ENCODE assay signal across 26 cellular contexts in genomic region chr1:46749921-46750404, GRCh38. TPM values are rescaled to one million over a fixed set of nuclear protein-coding genes. Genes with fewer than 3 reads are reported as not detected.
DNase-seq lines count a peak whose midpoint lies in the region; ATAC-seq, FAIRE-seq and TF ChIP-seq lines count a peak whose summit lies in the region.
"Had no signal": no experiment of that assay in that cellular context is flagged by ENCODE, and none has a peak within 500 bp of the region (broad histone marks: within the 10 kb centered on the region; RNA-seq: fewer than 3 reads in every experiment).

No MANE protein-coding gene starts in this region.

- TF ChIP-seq CTCF in K562 (IDR thresholded peaks at IDR 0.05 in 2 of 3, conservative IDR thresholded peaks at IDR 0.05 in 1 of 3; ENCODE audit: insufficient read depth in 2 of 3, low read depth in 1 of 3, low read length in 3 of 3), result no peak

- no peak for TF ChIP-seq RAD21 in K562 (CRISPR knock-in tag; conservative IDR thresholded peaks at IDR 0.05 in 1 of 2, IDR thresholded peaks at IDR 0.05 in 1 of 2)

- 1% methylated on average over 7 of the region's 7 CpGs for WGBS in K562 (ENCODE audit: insufficient coverage, low coverage, missing lambda C conversion rate)

- no peak overlapping the region for H3K9ac ChIP-seq in BLaER1 treated with 17β-estradiol and CSF1 and Interleukin-3, amounts not matched to agents 10 nM and 100 nM
- no peak overlapping the region for H3K9ac ChIP-seq in K562 (ENCODE audit: insufficient read depth in 1 of 2, low read depth in 2 of 2, low read length in 2 of 2)

- in situ Hi-C loops in K562 (cut with MboI), result loop anchor here (10.0 kb wide), 1 partner anchor 235 kb away; no protein-coding TSS in a partner anchor

- DNase-seq in K562 (ENCODE audit: extremely low read depth in 1 of 4, low spot score in 3 of 4) (no peak), Right ventricle myocardium superior (peak; percentile 54), sciatic nerve (ENCODE audit: low spot score) (no peak), GOT3 (lab: John Stamatoyannopoulos, UW) (no peak), EL (no peak)
- DNase-seq in activated CD4-positive, CD25-positive, alpha-beta regulatory T cell (lab: John Stamatoyannopoulos, UW), result no peak
- DNase-seq: ACHN; activated CD8-positive, alpha-beta memory T cell treated with anti-CD3 and anti-CD28 coated beads for 24 hours; CD4-positive, alpha-beta memory T cell; DMS79 treated with DMSO at 0.1 percent for 48 hours; HCEC 1CT; Karpas-422; naive thymus-derived CD4-positive, alpha-beta T cell; NCI-H1417 treated with DMSO at 0.1 percent for 48 hours; NCI-H2227 treated with DMSO at 0.1 percent for 48 hours; posterior cingulate gyrus; SHP77; stimulated activated CD4-positive, alpha-beta T cell treated with anti-CD3 and anti-CD28 coated beads, Interleukin-15, amount 100 ng/mL, for 24 hours; stimulated activated naive CD8-positive, alpha-beta T cell treated with anti-CD3 and anti-CD28 coated beads, Interleukin-15, Interleukin-2, amounts not matched to agents 100 U/mL and 50 U/mL, for 24 hours; T-helper 17 cell; uterus had no signal

- POLR2A ChIA-PET in K562 (lab: Yijun Ruan, JAX), result no interaction called here

- H2AFZ ChIP-seq in K562 (ENCODE audit: low read depth, low read length), result no peak overlapping the region

- no TSS peak for BruUV-seq in K562 (replicated peaks; lab: Mats Ljungman, UMichigan)

- no peaks in the 10 kb centered on the region for H3K9me3 ChIP-seq in BLaER1 treated with 17β-estradiol and CSF1 and Interleukin-3, amounts not matched to agents 10 nM and 100 nM (replicated peaks in 1 of 11)
- H3K9me3 ChIP-seq in K562 (replicated peaks; ENCODE audit: control insufficient read depth, insufficient read depth, low read depth, low read length), result no peaks in the 10 kb centered on the region
- H3K9me3 ChIP-seq: uterus had no signal

- no peak for ATAC-seq in K562
- peak; percentile 87 for ATAC-seq in Right ventricle myocardium superior (ENCODE audit: poor library complexity)
- ATAC-seq in sciatic nerve, result peak; percentile 90
- no peak for ATAC-seq in SK-N-SH treated with all-trans-retinoic acid at 6 μM for 48 hours
- ATAC-seq: naive thymus-derived CD4-positive, alpha-beta T cell; stimulated activated naive CD8-positive, alpha-beta T cell treated with anti-CD3 and anti-CD28 coated beads, Interleukin-15, Interleukin-2, amounts not matched to agents 100 U/mL and 50 U/mL, for 24 hours; T-helper 17 cell; WTC11 had no signal

- CTCF ChIA-PET in K562 (lab: Yijun Ruan, JAX; ENCODE audit: low intra/inter-chr PET ratio), result no interaction called here

- H3K4me1 ChIP-seq in BLaER1 treated with 17β-estradiol and CSF1 and Interleukin-3, amounts not matched to agents 10 nM and 100 nM, result peaks cover 0 to 22% (median 15%) of the 10 kb centered on the region in 10 experiments; a peak in 15 of 20 replicates
- H3K4me1 ChIP-seq in K562 (replicated peaks in 1 of 2; ENCODE audit: control insufficient read depth in 2 of 2, insufficient read depth in 2 of 2, low read length in 2 of 2), result no peaks in the 10 kb centered on the region
- H3K4me1 ChIP-seq: uterus had no signal

- intact Hi-C loops in K562 (cut with micrococcal nuclease), result loop anchor here (5.0 to 10.0 kb wide), 3 partner anchors 117 to 345 kb away; no protein-coding TSS in a partner anchor
- intact Hi-C loops in Right ventricle myocardium superior (cut with DNase I), result loop anchor here (5.0 to 10.0 kb wide), 2 partner anchors 237 to 425 kb away; no protein-coding TSS in a partner anchor
- intact Hi-C loops in sciatic nerve (cut with DNase I), result no loop called here

- H3K4me2 ChIP-seq in BLaER1 treated with 17β-estradiol and CSF1 and Interleukin-3, amounts not matched to agents 10 nM and 100 nM, result peak overlapping the region in 10 of 11 experiments; percentile 19 to 75 (median 40); a peak in 13 of 22 replicates
- H3K4me2 ChIP-seq in K562 (ENCODE audit: insufficient read depth, low read length), result no peak overlapping the region

- H3K4me3 ChIP-seq in BLaER1 treated with 17β-estradiol and CSF1 and Interleukin-3, amounts not matched to agents 10 nM and 100 nM, result no peak overlapping the region
- no peak overlapping the region for H3K4me3 ChIP-seq in K562
- H3K4me3 ChIP-seq: cardiac muscle cell, uterus had no signal

- H3K9me1 ChIP-seq in K562 (ENCODE audit: control insufficient read depth, insufficient read depth, low read length), result no peaks in the 10 kb centered on the region

- H4K20me1 ChIP-seq in BLaER1 treated with 17β-estradiol and CSF1 and Interleukin-3, amounts not matched to agents 10 nM and 100 nM, result no peaks in the 10 kb centered on the region
- no peaks in the 10 kb centered on the region for H4K20me1 ChIP-seq in K562 (replicated peaks; ENCODE audit: control insufficient read depth, insufficient read depth, low read length)

- TF ChIP-seq POLR2A in K562 (conservative IDR thresholded peaks at IDR 0.05), result no peak

- H3K79me2 ChIP-seq in K562 (ENCODE audit: control insufficient read depth, insufficient read depth, low read length), result no peaks in the 10 kb centered on the region

- H3K27me3 ChIP-seq in BLaER1 treated with 17β-estradiol and CSF1 and Interleukin-3, amounts not matched to agents 10 nM and 100 nM, result no peaks in the 10 kb centered on the region
- H3K27me3 ChIP-seq in K562 (ENCODE audit: control insufficient read depth in 2 of 2, insufficient read depth in 2 of 2, low read length in 2 of 2), result 0 out of 5 replicates have a peak, but pooled peaks cover 0 to 5% of the 10 kb centered on the region in 2 experiments
- H3K27me3 ChIP-seq: uterus had no signal

- no peak overlapping the region for H3K27ac ChIP-seq in BLaER1 treated with 17β-estradiol and CSF1 and Interleukin-3, amounts not matched to agents 10 nM and 100 nM
- H3K27ac ChIP-seq in K562 (ENCODE audit: extremely low read depth, low read depth, low read length), result no peak overlapping the region
- H3K27ac ChIP-seq: cardiac muscle cell, uterus had no signal

- no peaks in the 10 kb centered on the region for H3K36me3 ChIP-seq in BLaER1 treated with 17β-estradiol and CSF1 and Interleukin-3, amounts not matched to agents 10 nM and 100 nM
- no peaks in the 10 kb centered on the region for H3K36me3 ChIP-seq in K562 (ENCODE audit: control insufficient read depth, insufficient read depth, low read length)
- H3K36me3 ChIP-seq: cardiac muscle cell, uterus had no signal

- FAIRE-seq in K562 (lab: Jason Lieb, UNC), result no peak
- FAIRE-seq: GM18507 had no signal

- no peak for TF ChIP-seq EP300 in K562 (IDR thresholded peaks at IDR 0.05; ENCODE audit: low read length)

TF ChIP-seq in K562, 482 proteins besides CTCF, POLR2A, EP300 and RAD21 (continues in another document):
- peak; percentile 73 for TF ChIP-seq CEBPB (tag; IDR thresholded peaks at IDR 0.05)

RNA-seq across cellular contexts. Expression of gene EFCAB14, which starts 31.0 kb away (rescaled TPM):
- total RNA-seq in K562 (2011; cell fraction: chromatin; rRNA removed; ENCODE audit: low replicate concordance), result 29.8 and 54.9 TPM in 2 replicates
- total RNA-seq in K562 (2011; cell fraction: nucleolus; rRNA removed), result 28.0 and 28.4 TPM in 2 replicates
- total RNA-seq in K562 (2011; cell fraction: nucleoplasm; rRNA removed), result 45.5 and 70.0 TPM in 2 replicates
- 27.6 and 30.3 TPM in 2 replicates for total RNA-seq in K562 (2014; rRNA removed)
- 39.7 and 42.8 TPM in 2 replicates for total RNA-seq in K562 (2014; rRNA removed; fragmentation: Illumina TruSeq; extraction: Trizol)
- 44.4 and 48.1 TPM in 2 replicates for total RNA-seq in K562 (2015; rRNA removed; fragmentation: Illumina TruSeq; extraction: Trizol)
- total RNA-seq in K562 (2021), result 36.4 and 37.3 TPM in 2 replicates
- polyA plus RNA-seq in K562 (2011; rRNA removed), result 39.9 and 40.2 TPM in 2 replicates
- 13.1 and 23.9 TPM in 2 replicates for polyA plus RNA-seq in K562 (2011; cell fraction: cytosol; rRNA removed)
- 34.0 and 47.2 TPM in 2 replicates for polyA plus RNA-seq in K562 (2011; cell fraction: nucleus; rRNA removed)
- 22.4 and 35.0 TPM in 2 replicates for polyA plus RNA-seq in K562 (2012)
- polyA plus RNA-seq in K562 (2014; fragmentation: Illumina TruSeq; extraction: Trizol), result 39.5 and 49.0 TPM in 2 replicates
- 1 to 10 TPM; 7.3 to 9.4 TPM for polyA plus RNA-seq in K562 (2014; fragmentation: Nextera tagmentation; extraction: Ambion mirVana)
- polyA plus RNA-seq in K562 (2014; rRNA removed), result 24.9 and 28.0 TPM in 2 replicates
- 50.7 and 55.8 TPM in 2 replicates for polyA minus RNA-seq in K562 (2011; rRNA and poly(A)+ RNA removed)
- polyA minus RNA-seq in K562 (2011; cell fraction: cytosol; rRNA and poly(A)+ RNA removed), result 21.3 and 30.0 TPM in 2 replicates
- polyA minus RNA-seq in K562 (2011; cell fraction: nucleus; rRNA and poly(A)+ RNA removed), result 25.3 and 42.8 TPM in 2 replicates
- total RNA-seq in Right ventricle myocardium superior, result 52.4 TPM
- total RNA-seq in sciatic nerve, result 109 TPM

RNA-seq across cellular contexts. Expression of gene CYP4B1, which starts 48.9 kb away (rescaled TPM):
- not detected in 2 replicates for total RNA-seq in K562 (2011; cell fraction: chromatin; rRNA removed; ENCODE audit: low replicate concordance)
- total RNA-seq in K562 (2011; cell fraction: nucleolus; rRNA removed), result not detected in 2 replicates
- total RNA-seq in K562 (2011; cell fraction: nucleoplasm; rRNA removed), result not detected in 2 replicates
- total RNA-seq in K562 (2014; rRNA removed), result not detected in 2 replicates
- not detected in 2 replicates for total RNA-seq in K562 (2014; rRNA removed; fragmentation: Illumina TruSeq; extraction: Trizol)
- total RNA-seq in K562 (2015; rRNA removed; fragmentation: Illumina TruSeq; extraction: Trizol), result not detected in 2 replicates
- 0.56 and 0.69 TPM in 2 replicates for total RNA-seq in K562 (2021)
- polyA plus RNA-seq in K562 (2011; rRNA removed), result not detected in 2 replicates
- not detected in 2 replicates for polyA plus RNA-seq in K562 (2011; cell fraction: cytosol; rRNA removed)
- polyA plus RNA-seq in K562 (2011; cell fraction: nucleus; rRNA removed), result not detected in 2 replicates
- polyA plus RNA-seq in K562 (2012), result not detected in 2 replicates
- polyA plus RNA-seq in K562 (2014; fragmentation: Illumina TruSeq; extraction: Trizol), result not detected in 2 replicates
- polyA plus RNA-seq in K562 (2014; fragmentation: Nextera tagmentation; extraction: Ambion mirVana), result not detected
- not detected in 2 replicates for polyA plus RNA-seq in K562 (2014; rRNA removed)
- polyA minus RNA-seq in K562 (2011; rRNA and poly(A)+ RNA removed), result not detected in 2 replicates
- polyA minus RNA-seq in K562 (2011; cell fraction: cytosol; rRNA and poly(A)+ RNA removed), result not detected in 2 replicates
- polyA minus RNA-seq in K562 (2011; cell fraction: nucleus; rRNA and poly(A)+ RNA removed), result not detected in 2 replicates
- total RNA-seq in Right ventricle myocardium superior, result 20.4 TPM
- 20.9 TPM for total RNA-seq in sciatic nerve
- total RNA-seq: cardiac muscle cell; CD4-positive, alpha-beta memory T cell; naive thymus-derived CD4-positive, alpha-beta T cell had no signal
- polyA plus RNA-seq: cardiac muscle cell; naive thymus-derived CD4-positive, alpha-beta T cell had no signal

Comparison
In these comparisons a context has a peak if more than half of its experiments do, and no peak if none do; other contexts are left out.
1. ATAC-seq: peak in Right ventricle myocardium superior (single experiment) and sciatic nerve (single experiment); none in K562 (single experiment) and SK-N-SH treated with all-trans-retinoic acid at 6 μM for 48 hours (single experiment).
2. RNA of gene CYP4B1, which starts 48.9 kb away (total RNA-seq): 20.9 TPM in sciatic nerve (single experiment) and 20.4 TPM in Right ventricle myocardium superior (single experiment); 0.56 to 0.69 TPM in K562; every median in the first group is over 10 times any median in the second.